Comparison of ENCODE assay signal across 29 cellular contexts in genomic region chr10:69899727-69900595, GRCh38.
DNase-seq lines count a peak whose midpoint lies in the region; ATAC-seq, FAIRE-seq and TF ChIP-seq lines count a peak whose summit lies in the region.
"Had no signal": no experiment of that assay in that cellular context is flagged by ENCODE, and none has a peak within 500 bp of the region (broad histone marks: within the 10 kb centered on the region; RNA-seq: fewer than 3 reads in every experiment).

No MANE protein-coding gene starts in this region.

- no peaks in the 10 kb centered on the region for H3K9me3 Mint-ChIP-seq in endodermal cell
- H3K9me3 Mint-ChIP-seq in neural progenitor cell, result no peaks in the 10 kb centered on the region
- H3K9me3 Mint-ChIP-seq: activated T-cell treated with anti-CD3 and anti-CD28 coated beads, Interleukin-2, amount 50 U/mL, for 72 hours; CD8-positive, alpha-beta T cell; memory B cell had no signal

- peaks cover 31% of the 10 kb centered on the region for H3K4me1 Mint-ChIP-seq in endodermal cell
- peaks cover 58% of the 10 kb centered on the region for H3K4me1 Mint-ChIP-seq in neural progenitor cell
- H3K4me1 Mint-ChIP-seq: memory B cell had no signal

- H2AFZ ChIP-seq in neural progenitor cell (replicated peaks), result no peak overlapping the region

- H3K36me3 ChIP-seq in right atrium auricular region (no peaks in the 10 kb centered on the region), endodermal cell (ENCODE audit: control insufficient read depth, insufficient read depth, low read length) (no peaks in the 10 kb centered on the region), neural progenitor cell (no peaks in the 10 kb centered on the region), lower lobe of right lung (no peaks in the 10 kb centered on the region)
- H3K36me3 ChIP-seq: MG63, spleen, transverse colon had no signal

- no peak overlapping the region for H3K4me2 ChIP-seq in neural progenitor cell
- H3K4me2 ChIP-seq: A549 had no signal

- no peak overlapping the region for H3K9ac ChIP-seq in endodermal cell (ENCODE audit: extremely low read depth, low read length, poor library complexity, severe bottlenecking)
- no peak overlapping the region for H3K9ac ChIP-seq in neural progenitor cell

- intact Hi-C loops in left ventricle myocardium superior (cut with micrococcal nuclease), result no loop called here
- intact Hi-C loops in lower lobe of right lung (cut with DNase I), result no loop called here

- FAIRE-seq in H54 (lab: Jason Lieb, UNC), result no peak
- FAIRE-seq: A549, HTR-8/SVneo had no signal

- no peaks in the 10 kb centered on the region for H4K20me1 ChIP-seq in neural progenitor cell (ENCODE audit: low read depth)

- H3K36me3 Mint-ChIP-seq in endodermal cell (ENCODE audit: low read depth) (no peaks in the 10 kb centered on the region), neural progenitor cell (no peaks in the 10 kb centered on the region)
- H3K36me3 Mint-ChIP-seq: CD8-positive, alpha-beta T cell; memory B cell had no signal

- no peaks in the 10 kb centered on the region for H3K79me2 ChIP-seq in neural progenitor cell (ENCODE audit: low read depth)

- H3F3A ChIP-seq in neural progenitor cell (ENCODE audit: low read depth), result peaks cover 36% of the 10 kb centered on the region

- H3K4me3 Mint-ChIP-seq in endodermal cell (no peak overlapping the region), neural progenitor cell (no peak overlapping the region)
- H3K4me3 Mint-ChIP-seq: activated T-cell treated with anti-CD3 and anti-CD28 coated beads, Interleukin-2, amount 50 U/mL, for 72 hours; CD8-positive, alpha-beta T cell; memory B cell had no signal

- H3K4me1 ChIP-seq in right atrium auricular region (peaks cover 0 to 25% of the 10 kb centered on the region in 2 donors), endodermal cell (ENCODE audit: control insufficient read depth, insufficient read depth, low read length) (peaks cover 22% of the 10 kb centered on the region), neural progenitor cell (peaks cover 62% of the 10 kb centered on the region), lower lobe of right lung (no peaks in the 10 kb centered on the region)
- H3K4me1 ChIP-seq: A549, spleen had no signal

- H3K27me3 Mint-ChIP-seq in endodermal cell (ENCODE audit: insufficient read depth) (no peaks in the 10 kb centered on the region), neural progenitor cell (ENCODE audit: insufficient read depth, low read depth) (peaks cover 16% of the 10 kb centered on the region)

- H3K27ac Mint-ChIP-seq in endodermal cell (peak overlapping the region; percentile 39), neural progenitor cell (peak overlapping the region; percentile 43)
- H3K27ac Mint-ChIP-seq: activated T-cell treated with anti-CD3 and anti-CD28 coated beads, Interleukin-2, amount 50 U/mL, for 72 hours; CD8-positive, alpha-beta T cell; memory B cell had no signal

- WGBS in endodermal cell (ENCODE audit: insufficient coverage in 1 of 2, insufficient read length in 1 of 2), 2 experiments, result 87 to 89% methylated on average over 9 to 12 of the region's 12 CpGs

- TF ChIP-seq CTCF in right atrium auricular region (IDR thresholded peaks at IDR 0.05) (no peak), endodermal cell (conservative IDR thresholded peaks at IDR 0.05) (peak; percentile 36), neural progenitor cell (IDR thresholded peaks at IDR 0.05) (no peak), lower lobe of right lung (IDR thresholded peaks at IDR 0.05) (no peak)

- no peaks in the 10 kb centered on the region for H3K9me3 ChIP-seq in right atrium auricular region
- no peaks in the 10 kb centered on the region for H3K9me3 ChIP-seq in endodermal cell (ENCODE audit: control insufficient read depth, low read length)
- H3K9me3 ChIP-seq in neural progenitor cell (ENCODE audit: low read depth), result no peaks in the 10 kb centered on the region
- H3K9me3 ChIP-seq in lower lobe of right lung, result no peaks in the 10 kb centered on the region
- H3K9me3 ChIP-seq: A549, MG63, spleen, transverse colon had no signal

- no peaks in the 10 kb centered on the region for H3K27me3 ChIP-seq in right atrium auricular region
- H3K27me3 ChIP-seq in endodermal cell (ENCODE audit: control insufficient read depth, insufficient read depth, low read length, poor library complexity, severe bottlenecking), result no peaks in the 10 kb centered on the region
- no peaks in the 10 kb centered on the region for H3K27me3 ChIP-seq in neural progenitor cell
- H3K27me3 ChIP-seq in lower lobe of right lung (ENCODE audit: low read depth), result no peaks in the 10 kb centered on the region
- H3K27me3 ChIP-seq: MG63, transverse colon had no signal

- peak; percentile 46 for ATAC-seq in left ventricle myocardium superior
- no peak for ATAC-seq in lower lobe of right lung
- ATAC-seq: A549; activated T-cell treated with anti-CD3 and anti-CD28 coated beads, Interleukin-2, amount 50 U/mL, for 72 hours; CD8-positive, alpha-beta T cell had no signal

- H3K27ac ChIP-seq in right atrium auricular region (no peak overlapping the region), endodermal cell (ENCODE audit: low read depth, low read length) (no peak overlapping the region), neural progenitor cell (no peak overlapping the region), lower lobe of right lung (no peak overlapping the region)
- H3K27ac ChIP-seq: A549, spleen, transverse colon, VCaP had no signal

- TF ChIP-seq POLR2A in H54 (IDR thresholded peaks at IDR 0.05; ENCODE audit: low read depth, low read length), result no peak

- DNase-seq in left ventricle myocardium superior, result peak; percentile 4
- DNase-seq in right atrium auricular region (ENCODE audit: low spot score), result no peak
- peak; percentile 75 for DNase-seq in endodermal cell
- DNase-seq in neural progenitor cell (ENCODE audit: low spot score), result no peak
- no peak for DNase-seq in kidney tubule cell (ENCODE audit: low spot score)
- no peak for DNase-seq in H54 (ENCODE audit: insufficient read length, low spot score)
- no peak for DNase-seq in activated T-cell treated with anti-CD3 and anti-CD28 coated beads for 4 hours
- DNase-seq in lower lobe of right lung, result no peak
- DNase-seq: activated CD4-positive, alpha-beta T cell treated with anti-CD3 and anti-CD28 coated beads, Interleukin-2, amount 50 U/mL, for 1 hour; activated naive CD4-positive, alpha-beta T cell; activated T-cell treated with anti-CD3 and anti-CD28 coated beads, Interleukin-2, amount 50 U/mL, for 72 hours; CD8-positive, alpha-beta T cell; DMS 273 treated with DMSO at 0.1 percent for 48 hours; HCEC 1CT; head of caudate nucleus; KG1; kidney glomerular epithelial cell; MG63; NCI-H1417 treated with DMSO at 0.1 percent for 48 hours; NCI-H2107; NCI-H446; nucleus accumbens; spleen; T-helper 9 cell; transverse colon had no signal

- no peak overlapping the region for H3K4me3 ChIP-seq in right atrium auricular region
- no peak overlapping the region for H3K4me3 ChIP-seq in endodermal cell (ENCODE audit: low read length)
- no peak overlapping the region for H3K4me3 ChIP-seq in neural progenitor cell
- no peak overlapping the region for H3K4me3 ChIP-seq in lower lobe of right lung
- H3K4me3 ChIP-seq: A549, MG63, spleen, transverse colon had no signal

Comparison
In these comparisons a context has a peak if more than half of its experiments do, and no peak if none do; other contexts are left out.
1. DNase-seq: peak in left ventricle myocardium superior (single experiment) and endodermal cell (single experiment); none in right atrium auricular region (single experiment), neural progenitor cell (single experiment), kidney tubule cell (single experiment), H54 (single experiment), activated T-cell treated with anti-CD3 and anti-CD28 coated beads for 4 hours (single experiment) and lower lobe of right lung (single experiment).